ENCODE assay signal across 8 cellular contexts in the genomic region with DNA sequence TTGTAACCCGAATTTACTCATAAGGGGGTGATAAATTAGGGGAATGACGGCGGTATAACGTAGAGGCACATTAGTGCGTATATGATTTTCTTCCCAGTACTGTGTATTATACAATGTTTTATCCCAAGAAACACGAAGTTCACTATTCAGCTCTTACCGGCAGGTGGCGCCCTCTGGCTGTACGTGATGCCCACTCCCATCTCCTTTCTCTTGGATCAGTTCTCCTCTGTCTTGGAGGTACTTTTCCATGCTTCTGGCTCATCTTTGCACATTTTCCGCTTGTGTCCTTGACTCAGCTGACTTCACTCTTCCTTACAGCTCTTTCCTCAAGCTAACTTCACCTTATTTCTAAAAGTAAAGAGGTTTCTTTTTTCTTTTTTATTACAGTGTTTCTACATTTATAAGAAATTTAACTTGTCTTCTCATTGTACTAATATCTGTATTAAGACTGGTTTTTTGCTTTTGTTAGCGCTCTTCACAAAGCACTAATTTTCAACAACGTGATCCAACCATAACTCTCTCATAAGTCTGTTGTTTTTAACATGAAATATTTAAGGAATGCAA. TPM values are rescaled to one million over a fixed set of nuclear protein-coding genes. Genes with fewer than 3 reads are reported as not detected.
DNase-seq lines count a peak whose midpoint lies in the region; ATAC-seq and TF ChIP-seq lines count a peak whose summit lies in the region.

No MANE protein-coding gene starts in this region.

- H3K27ac Mint-ChIP-seq in activated naive CD8-positive, alpha-beta T cell treated with anti-CD3 and anti-CD28 coated beads for 36 hours = no peak overlapping the region

- no peak for TF ChIP-seq POLR2A in NB4 (IDR thresholded peaks at IDR 0.05; ENCODE audit: extremely low read depth, insufficient read length)

- DNase-seq in NB4 (ENCODE audit: low read depth) = peak; percentile 87
- peak; percentile 64 for DNase-seq in activated naive CD8-positive, alpha-beta T cell treated with anti-CD3 and anti-CD28 coated beads for 36 hours
- DNase-seq in cardiac muscle cell (ENCODE audit: low read depth in 1 of 2, low spot score in 1 of 2) = peak; percentile 76 to 87
- DNase-seq in psoas muscle = peak; percentile 77 to 84
- DNase-seq in mesenteric fat pad (ENCODE audit: low spot score) = no peak

- H3K4me1 ChIP-seq in cardiac muscle cell (ENCODE audit: low read depth) = no peaks in the 10 kb centered on the region
- no peaks in the 10 kb centered on the region for H3K4me1 ChIP-seq in psoas muscle

- H3K27me3 Mint-ChIP-seq in activated naive CD8-positive, alpha-beta T cell treated with anti-CD3 and anti-CD28 coated beads for 36 hours = peaks cover 7% of the 10 kb centered on the region

- no peaks in the 10 kb centered on the region for H3K9me3 ChIP-seq in cardiac muscle cell (ENCODE audit: low read depth)
- peaks cover under 1% of the 10 kb centered on the region for H3K9me3 ChIP-seq in psoas muscle

- H3K36me3 ChIP-seq in cardiac muscle cell (no peaks in the 10 kb centered on the region), psoas muscle (ENCODE audit: insufficient read depth in 1 of 2, low read depth in 1 of 2) (no peaks in the 10 kb centered on the region)

- H3K9me3 Mint-ChIP-seq in activated naive CD8-positive, alpha-beta T cell treated with anti-CD3 and anti-CD28 coated beads for 36 hours = peaks cover 5% of the 10 kb centered on the region

- no peaks in the 10 kb centered on the region for H3K4me1 Mint-ChIP-seq in activated naive CD8-positive, alpha-beta T cell treated with anti-CD3 and anti-CD28 coated beads for 36 hours

- H3K27me3 ChIP-seq in cardiac muscle cell (peaks cover 3% of the 10 kb centered on the region), psoas muscle (ENCODE audit: insufficient read depth in 3 of 3, low read length in 2 of 3) (peaks cover 0 to 4% (median 0%) of the 10 kb centered on the region in 3 donors)

- WGBS in psoas muscle, 3 donors = 7 to 9% (median 8%) methylated on average over 12 of the region's 12 CpGs

- peak; percentile 91 for TF ChIP-seq CTCF in GM12872 (IDR thresholded peaks at IDR 0.05; ENCODE audit: insufficient read depth, low read depth, low read length)
- TF ChIP-seq CTCF in NB4 (IDR thresholded peaks at IDR 0.05; ENCODE audit: low read depth, low read length) = peak; percentile 87
- TF ChIP-seq CTCF in cardiac muscle cell (IDR thresholded peaks at IDR 0.05; ENCODE audit: low read depth, low read length) = peak; percentile 87
- TF ChIP-seq CTCF in psoas muscle (IDR thresholded peaks at IDR 0.05) = peak; percentile 77

- ATAC-seq in SK-N-SH treated with all-trans-retinoic acid at 6 μM for 48 hours = peak; percentile 100
- ATAC-seq in psoas muscle = peak in 2 of 4 donors; percentile 61 to 70
- ATAC-seq in GM18861 (IDR thresholded peaks at IDR 0.05; ENCODE audit: unreplicated experiment) = no peak

- intact Hi-C loops in psoas muscle (cut with DNase I) = loop anchor here in 1 of 2 donors (5.0 kb wide), 1 partner anchor 98 kb away; no protein-coding TSS in a partner anchor

- no peaks in the 10 kb centered on the region for H3K36me3 Mint-ChIP-seq in activated naive CD8-positive, alpha-beta T cell treated with anti-CD3 and anti-CD28 coated beads for 36 hours

- no peak overlapping the region for H3K4me3 Mint-ChIP-seq in activated naive CD8-positive, alpha-beta T cell treated with anti-CD3 and anti-CD28 coated beads for 36 hours

- H3K27ac ChIP-seq in cardiac muscle cell (no peak overlapping the region), psoas muscle (no peak overlapping the region)

- H3K4me3 ChIP-seq in NB4 (ENCODE audit: low read depth, low read length) = no peak overlapping the region
- H3K4me3 ChIP-seq in cardiac muscle cell = no peak overlapping the region
- H3K4me3 ChIP-seq in psoas muscle = no peak overlapping the region

TF ChIP-seq in SK-N-SH treated with all-trans-retinoic acid at 6 μM for 48 hours, 23 proteins besides CTCF, POLR2A, EP300 and RAD21:
- TF ChIP-seq ESRRG (CRISPR knock-in tag; IDR thresholded peaks at IDR 0.05) (no peak), GLIS3 (CRISPR knock-in tag; IDR thresholded peaks at IDR 0.05) (no peak), ARNTL (CRISPR knock-in tag; IDR thresholded peaks at IDR 0.05; ENCODE audit: borderline replicate concordance, low read depth) (no peak), TOX (CRISPR knock-in tag; IDR thresholded peaks at IDR 0.05; ENCODE audit: borderline replicate concordance) (no peak), ZFP30 (CRISPR knock-in tag; IDR thresholded peaks at IDR 0.05) (no peak), ZNF8 (CRISPR knock-in tag; IDR thresholded peaks at IDR 0.05) (no peak), BACH2 (CRISPR knock-in tag; IDR thresholded peaks at IDR 0.05; ENCODE audit: borderline replicate concordance) (no peak), ZC3H10 (CRISPR knock-in tag; IDR thresholded peaks at IDR 0.05) (no peak), ZFP3 (CRISPR knock-in tag; IDR thresholded peaks at IDR 0.05) (no peak), RARB (CRISPR knock-in tag; IDR thresholded peaks at IDR 0.05) (no peak)
- TF ChIP-seq, protein P1, sequence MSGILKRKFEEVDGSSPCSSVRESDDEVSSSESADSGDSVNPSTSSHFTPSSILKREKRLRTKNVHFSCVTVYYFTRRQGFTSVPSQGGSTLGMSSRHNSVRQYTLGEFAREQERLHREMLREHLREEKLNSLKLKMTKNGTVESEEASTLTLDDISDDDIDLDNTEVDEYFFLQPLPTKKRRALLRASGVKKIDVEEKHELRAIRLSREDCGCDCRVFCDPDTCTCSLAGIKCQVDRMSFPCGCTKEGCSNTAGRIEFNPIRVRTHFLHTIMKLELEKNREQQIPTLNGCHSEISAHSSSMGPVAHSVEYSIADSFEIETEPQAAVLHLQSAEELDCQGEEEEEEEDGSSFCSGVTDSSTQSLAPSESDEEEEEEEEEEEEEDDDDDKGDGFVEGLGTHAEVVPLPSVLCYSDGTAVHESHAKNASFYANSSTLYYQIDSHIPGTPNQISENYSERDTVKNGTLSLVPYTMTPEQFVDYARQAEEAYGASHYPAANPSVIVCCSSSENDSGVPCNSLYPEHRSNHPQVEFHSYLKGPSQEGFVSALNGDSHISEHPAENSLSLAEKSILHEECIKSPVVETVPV (CRISPR knock-in tag; IDR thresholded peaks at IDR 0.05) = no peak
- TF ChIP-seq, protein P2, sequence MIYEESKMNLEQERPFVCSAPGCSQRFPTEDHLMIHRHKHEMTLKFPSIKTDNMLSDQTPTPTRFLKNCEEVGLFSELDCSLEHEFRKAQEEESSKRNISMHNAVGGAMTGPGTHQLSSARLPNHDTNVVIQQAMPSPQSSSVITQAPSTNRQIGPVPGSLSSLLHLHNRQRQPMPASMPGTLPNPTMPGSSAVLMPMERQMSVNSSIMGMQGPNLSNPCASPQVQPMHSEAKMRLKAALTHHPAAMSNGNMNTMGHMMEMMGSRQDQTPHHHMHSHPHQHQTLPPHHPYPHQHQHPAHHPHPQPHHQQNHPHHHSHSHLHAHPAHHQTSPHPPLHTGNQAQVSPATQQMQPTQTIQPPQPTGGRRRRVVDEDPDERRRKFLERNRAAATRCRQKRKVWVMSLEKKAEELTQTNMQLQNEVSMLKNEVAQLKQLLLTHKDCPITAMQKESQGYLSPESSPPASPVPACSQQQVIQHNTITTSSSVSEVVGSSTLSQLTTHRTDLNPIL (CRISPR knock-in tag; IDR thresholded peaks at IDR 0.05; ENCODE audit: low read depth) = no peak
TF ChIP-seq in SK-N-SH treated with all-trans-retinoic acid at 6 μM for 48 hours: peak in this region for 0.

RNA-seq across cellular contexts. Expression of a gene that starts 21.3 kb away (rescaled TPM):
- not detected for total RNA-seq in activated naive CD8-positive, alpha-beta T cell treated with anti-CD3 and anti-CD28 coated beads for 36 hours
- 25.6 and 30.6 TPM in 2 replicates for total RNA-seq in cardiac muscle cell
- 37.9 and 41.8 TPM in 2 replicates for polyA plus RNA-seq in cardiac muscle cell
- total RNA-seq in psoas muscle = 10 to 100 TPM in 1 of 4 donors, 1 to 10 TPM in 3; 3.4 to 15.9 (median 4.9) TPM
- polyA plus RNA-seq in psoas muscle = 1 to 10 TPM; 2.2 to 5.6 (median 3.9) TPM
- 57.8 TPM for total RNA-seq in mesenteric fat pad

RNA-seq across cellular contexts. Expression of a gene that starts 21.7 kb away (rescaled TPM):
- not detected for total RNA-seq in activated naive CD8-positive, alpha-beta T cell treated with anti-CD3 and anti-CD28 coated beads for 36 hours
- 18.2 and 19.1 TPM in 2 replicates for total RNA-seq in cardiac muscle cell
- polyA plus RNA-seq in cardiac muscle cell = 32.1 and 35.7 TPM in 2 replicates
- total RNA-seq in psoas muscle = 10 to 100 TPM in 1 of 4 donors, 1 to 10 TPM in 3; 2.9 to 13.7 (median 4.2) TPM
- 1 to 10 TPM; 2.3 to 3.2 (median 3.0) TPM for polyA plus RNA-seq in psoas muscle
- total RNA-seq in mesenteric fat pad = 64.3 TPM

RNA-seq across cellular contexts. Expression of a gene that starts 41.6 kb away (rescaled TPM):
- 10 to 100 TPM; 47.1 to 48.2 TPM for total RNA-seq in activated naive CD8-positive, alpha-beta T cell treated with anti-CD3 and anti-CD28 coated beads for 36 hours
- 0.25 and 0.45 TPM in 2 replicates for total RNA-seq in cardiac muscle cell
- polyA plus RNA-seq in cardiac muscle cell = 0.22 and 1.3 TPM in 2 replicates
- total RNA-seq in psoas muscle = 1 to 10 TPM; 4.1 to 8.4 (median 7.7) TPM
- polyA plus RNA-seq in psoas muscle = 10 to 100 TPM in 2 of 3 donors, 1 to 10 TPM in 1; 8.8 to 12.4 (median 11.8) TPM
- total RNA-seq in mesenteric fat pad = 26.6 TPM

Comparison
In these comparisons a context has a peak if more than half of its experiments do, and no peak if none do; other contexts are left out.
1. RNA of a gene that starts 21.3 kb away (total RNA-seq): 57.8 TPM in mesenteric fat pad (single experiment), 25.6 to 30.6 TPM in cardiac muscle cell and 3.4 to 15.9 TPM in psoas muscle; not detected in activated naive CD8-positive, alpha-beta T cell treated with anti-CD3 and anti-CD28 coated beads for 36 hours; every median in the first group is over 4 times any median in the second.
2. Peak in every context shown above with its lines, with median percentiles within 50 percentile points of each other: CTCF ChIP-seq.